ENCODE assay signal across 8 cellular contexts in genomic region chr14:23006544-23007419, GRCh38. TPM values are rescaled to one million over a fixed set of nuclear protein-coding genes. Genes with fewer than 3 reads are reported as not detected.
DNase-seq lines count a peak whose midpoint lies in the region; ATAC-seq, FAIRE-seq and TF ChIP-seq lines count a peak whose summit lies in the region.

No MANE protein-coding gene starts in this region.

- TF ChIP-seq EP300 in HepG2 (IDR thresholded peaks at IDR 0.05; ENCODE audit: low read depth in 2 of 2, low read length in 2 of 2), result peak in 1 of 2 experiments; percentile 9; a peak in 3 of 4 replicates
- TF ChIP-seq EP300 in HepG2 (CRISPR knock-in tag; IDR thresholded peaks at IDR 0.05; ENCODE audit: borderline replicate concordance), result peak; percentile 79

- H3K4me1 Mint-ChIP-seq in dendritic cell treated with granulocyte-macrophage colony-stimulating factor and Interleukin-4, amounts not matched to agents 40 ng/mL and 50 ng/mL, for 4 days (ENCODE audit: low read depth), result peaks cover 14% of the 10 kb centered on the region

- CTCF ChIA-PET in HepG2 (lab: Yijun Ruan, JAX; ENCODE audit: low intra/inter-chr PET ratio, low total read pairs), result interaction anchor here (1.2 to 2.8 kb wide), 2 partner anchors 20 to 24 kb away, joined by 3 to 8 read pairs; partner anchors contain the start of gene AJUBA

- H3K36me3 ChIP-seq in HepG2 (replicated peaks in 1 of 2; ENCODE audit: control insufficient read depth in 1 of 2, insufficient read depth in 2 of 2, low read length in 2 of 2), result no peaks in the 10 kb centered on the region

- TF ChIP-seq CTCF in HepG2 (CRISPR knock-in tag; IDR thresholded peaks at IDR 0.05), result peak; percentile 76

- POLR2A ChIA-PET in HepG2 (lab: Yijun Ruan, JAX), result interaction anchor here (0.5 to 4.1 kb wide), 67 partner anchors 9 to 1551 kb away, joined by 3 to 561 read pairs (median 5); partner anchors contain the start of genes ABHD4, ACIN1, AJUBA and BCL2L2

- TF ChIP-seq POLR2A in HepG2 (IDR thresholded peaks at IDR 0.05; ENCODE audit: insufficient read depth in 1 of 2, low read depth in 2 of 2, low read length in 2 of 2), result peak; percentile 96 to 98

- DNase-seq in C1 segment of cervical spinal cord (lab: John Stamatoyannopoulos, UW) (peak; percentile 49 to 99 (median 95)), NCI-H526 treated with DMSO at 0.1 percent for 48 hours (lab: John Stamatoyannopoulos, UW) (peak; percentile 97), HepG2 (ENCODE audit: low spot score) (peak; percentile 100)
- DNase-seq in activated CD4-positive, alpha-beta T cell treated with anti-CD3 and anti-CD28 coated beads, Interleukin-2, amount 50 U/mL, for 1 hour, result peak; percentile 95
- peak; percentile 95 for DNase-seq in stimulated activated CD4-positive, alpha-beta T cell treated with anti-CD3 and anti-CD28 coated beads, Interleukin-4, amount 100 ng/mL, for 1 hour

- peak; percentile 89 for FAIRE-seq in HepG2 (lab: Jason Lieb, UNC)

- in situ Hi-C loops in HepG2 (cut with HindIII; ENCODE audit: extremely low pct_ligation_motif_present, low pct_unique_long_range_greater_than_20kb), result no loop called here

- TF ChIP-seq RAD21 in HepG2 (CRISPR knock-in tag; IDR thresholded peaks at IDR 0.05), result peak; percentile 91

- intact Hi-C loops in dendritic cell treated with granulocyte-macrophage colony-stimulating factor and Interleukin-4, amounts not matched to agents 40 ng/mL and 50 ng/mL, for 4 days (cut with micrococcal nuclease), result loop anchor here (1.0 to 5.0 kb wide), 2 partner anchors 29 to 281 kb away; partner anchors contain the start of gene HOMEZ
- intact Hi-C loops in HepG2 (cut with micrococcal nuclease; ENCODE audit: unreplicated experiment), result loop anchor here (1.0 to 5.0 kb wide), 6 partner anchors 12 to 409 kb away; partner anchors contain the start of genes ABHD4, PRMT5 and PSMB5

- H2AFZ ChIP-seq in HepG2 (ENCODE audit: low read length), result peak overlapping the region; percentile 66

- H3K79me2 ChIP-seq in HepG2 (ENCODE audit: insufficient read depth, low read length), result peaks cover 2% of the 10 kb centered on the region

- H3K9ac ChIP-seq in HepG2 (ENCODE audit: insufficient read depth, low read depth, low read length), result peak overlapping the region; percentile 82

- WGBS in HepG2 (ENCODE audit: low lambda C conversion rate), result under 1% methylated on average over 62 of the region's 62 CpGs

- no peaks in the 10 kb centered on the region for H3K27me3 Mint-ChIP-seq in dendritic cell treated with granulocyte-macrophage colony-stimulating factor and Interleukin-4, amounts not matched to agents 40 ng/mL and 50 ng/mL, for 4 days

- H3K27ac Mint-ChIP-seq in dendritic cell treated with granulocyte-macrophage colony-stimulating factor and Interleukin-4, amounts not matched to agents 40 ng/mL and 50 ng/mL, for 4 days, result peak overlapping the region; percentile 99

- H3K9me3 Mint-ChIP-seq in dendritic cell treated with granulocyte-macrophage colony-stimulating factor and Interleukin-4, amounts not matched to agents 40 ng/mL and 50 ng/mL, for 4 days, result no peaks in the 10 kb centered on the region

- peak overlapping the region; percentile 68 to 82 (median 80) for H3K4me3 ChIP-seq in HepG2 (replicated peaks in 1 of 3; ENCODE audit: insufficient read depth in 1 of 3, low read depth in 2 of 3, low read length in 3 of 3)

- peak overlapping the region; percentile 86 for H3K27ac ChIP-seq in HepG2 (ENCODE audit: extremely low read length, insufficient read depth, low read length)

- H3K4me2 ChIP-seq in HepG2 (ENCODE audit: low read depth, low read length), result peak overlapping the region; percentile 86

- H3K36me3 Mint-ChIP-seq in dendritic cell treated with granulocyte-macrophage colony-stimulating factor and Interleukin-4, amounts not matched to agents 40 ng/mL and 50 ng/mL, for 4 days (ENCODE audit: low read depth), result peaks cover 7% of the 10 kb centered on the region

- peak; percentile 95 for ATAC-seq in GM19324 (IDR thresholded peaks at IDR 0.05; ENCODE audit: low FRiP score, unreplicated experiment)
- ATAC-seq in HG03469 (IDR thresholded peaks at IDR 0.05; ENCODE audit: unreplicated experiment), result peak; percentile 85
- ATAC-seq in HepG2, result peak; percentile 97

- peaks cover 52% of the 10 kb centered on the region for H3K4me1 ChIP-seq in HepG2 (ENCODE audit: insufficient read depth, low read length)

- H3K4me3 Mint-ChIP-seq in dendritic cell treated with granulocyte-macrophage colony-stimulating factor and Interleukin-4, amounts not matched to agents 40 ng/mL and 50 ng/mL, for 4 days, result peak overlapping the region; percentile 96

- BruUV-seq in HepG2 (replicated peaks; lab: Mats Ljungman, UMichigan), result TSS peak; percentile 32

- no peaks in the 10 kb centered on the region for H3K9me3 ChIP-seq in HepG2 (ENCODE audit: low read length)

- H4K20me1 ChIP-seq in HepG2 (ENCODE audit: insufficient read depth, low read length), result no peaks in the 10 kb centered on the region

- H3K27me3 ChIP-seq in HepG2 (ENCODE audit: control insufficient read depth in 1 of 2, insufficient read depth in 2 of 2, low read length in 2 of 2), result no peaks in the 10 kb centered on the region; a peak in 1 of 5 replicates

RNA-seq across cellular contexts. Expression of gene C14orf93, which starts 3.2 kb away (rescaled TPM):
- total RNA-seq in HepG2 (2016; rRNA removed; fragmentation: Illumina TruSeq; extraction: Trizol), result 10.8 and 11.4 TPM in 2 replicates
- total RNA-seq in HepG2 (2016; cell fraction: cytosol; rRNA removed; fragmentation: Illumina TruSeq; extraction: Trizol; ENCODE audit: low read depth), result 3.1 and 3.7 TPM in 2 replicates
- total RNA-seq in HepG2 (2016; cell fraction: insoluble cytoplasmic fraction; rRNA removed; fragmentation: Illumina TruSeq; extraction: Trizol), result 10.9 and 11.2 TPM in 2 replicates
- total RNA-seq in HepG2 (2016; cell fraction: membrane; rRNA removed; fragmentation: Illumina TruSeq; extraction: Trizol), result 7.8 and 9.1 TPM in 2 replicates
- 6.7 and 8.3 TPM in 2 replicates for total RNA-seq in HepG2 (2016; cell fraction: nucleus; rRNA removed; fragmentation: Illumina TruSeq; extraction: Trizol)
- 19.8 and 22.5 TPM in 2 replicates for polyA plus RNA-seq in HepG2 (2011; rRNA removed)
- polyA plus RNA-seq in HepG2 (2011; cell fraction: cytosol; rRNA removed), result 18.0 and 23.7 TPM in 2 replicates
- polyA plus RNA-seq in HepG2 (2011; cell fraction: nucleus; rRNA removed), result 27.1 and 27.7 TPM in 2 replicates
- 14.5 and 15.7 TPM in 2 replicates for polyA plus RNA-seq in HepG2 (2012)
- polyA plus RNA-seq in HepG2 (2016; cell fraction: cytosol; fragmentation: Illumina TruSeq; extraction: Trizol; ENCODE audit: low read depth), result 2.6 and 3.0 TPM in 2 replicates
- polyA plus RNA-seq in HepG2 (2016; cell fraction: insoluble cytoplasmic fraction; fragmentation: Illumina TruSeq; extraction: Trizol; ENCODE audit: low read depth), result 9.9 and 10.2 TPM in 2 replicates
- polyA plus RNA-seq in HepG2 (2016; cell fraction: membrane; fragmentation: Illumina TruSeq; extraction: Trizol; ENCODE audit: low read depth), result 6.4 TPM in 2 replicates
- polyA plus RNA-seq in HepG2 (2016; cell fraction: nucleus; fragmentation: Illumina TruSeq; extraction: Trizol; ENCODE audit: insufficient read depth, low read depth), result 19.5 and 24.7 TPM in 2 replicates
- polyA minus RNA-seq in HepG2 (2011; rRNA and poly(A)+ RNA removed; ENCODE audit: low replicate concordance), result 18.0 and 62.7 TPM in 2 replicates
- 8.0 and 14.8 TPM in 2 replicates for polyA minus RNA-seq in HepG2 (2011; cell fraction: cytosol; rRNA and poly(A)+ RNA removed)
- polyA minus RNA-seq in HepG2 (2011; cell fraction: nucleus; rRNA and poly(A)+ RNA removed), result 8.8 and 11.9 TPM in 2 replicates

RNA-seq across cellular contexts. Expression of gene AJUBA, which starts 24.4 kb away (rescaled TPM):
- 109 and 157 TPM in 2 replicates for total RNA-seq in HepG2 (2016; rRNA removed; fragmentation: Illumina TruSeq; extraction: Trizol)
- total RNA-seq in HepG2 (2016; cell fraction: cytosol; rRNA removed; fragmentation: Illumina TruSeq; extraction: Trizol; ENCODE audit: low read depth), result 29.1 and 32.6 TPM in 2 replicates
- 104 and 153 TPM in 2 replicates for total RNA-seq in HepG2 (2016; cell fraction: insoluble cytoplasmic fraction; rRNA removed; fragmentation: Illumina TruSeq; extraction: Trizol)
- total RNA-seq in HepG2 (2016; cell fraction: membrane; rRNA removed; fragmentation: Illumina TruSeq; extraction: Trizol), result 72.3 and 78.5 TPM in 2 replicates
- total RNA-seq in HepG2 (2016; cell fraction: nucleus; rRNA removed; fragmentation: Illumina TruSeq; extraction: Trizol), result 149 and 162 TPM in 2 replicates
- 241 and 315 TPM in 2 replicates for polyA plus RNA-seq in HepG2 (2011; rRNA removed)
- 184 and 225 TPM in 2 replicates for polyA plus RNA-seq in HepG2 (2011; cell fraction: cytosol; rRNA removed)
- polyA plus RNA-seq in HepG2 (2011; cell fraction: nucleus; rRNA removed), result 207 and 248 TPM in 2 replicates
- 183 and 230 TPM in 2 replicates for polyA plus RNA-seq in HepG2 (2012)
- polyA plus RNA-seq in HepG2 (2016; cell fraction: cytosol; fragmentation: Illumina TruSeq; extraction: Trizol; ENCODE audit: low read depth), result 8.7 and 9.2 TPM in 2 replicates
- polyA plus RNA-seq in HepG2 (2016; cell fraction: insoluble cytoplasmic fraction; fragmentation: Illumina TruSeq; extraction: Trizol; ENCODE audit: low read depth), result 102 and 106 TPM in 2 replicates
- 31.5 and 31.6 TPM in 2 replicates for polyA plus RNA-seq in HepG2 (2016; cell fraction: membrane; fragmentation: Illumina TruSeq; extraction: Trizol; ENCODE audit: low read depth)
- polyA plus RNA-seq in HepG2 (2016; cell fraction: nucleus; fragmentation: Illumina TruSeq; extraction: Trizol; ENCODE audit: insufficient read depth, low read depth), result 158 and 165 TPM in 2 replicates
- 171 and 630 TPM in 2 replicates for polyA minus RNA-seq in HepG2 (2011; rRNA and poly(A)+ RNA removed; ENCODE audit: low replicate concordance)
- 150 and 166 TPM in 2 replicates for polyA minus RNA-seq in HepG2 (2011; cell fraction: cytosol; rRNA and poly(A)+ RNA removed)
- 420 and 488 TPM in 2 replicates for polyA minus RNA-seq in HepG2 (2011; cell fraction: nucleus; rRNA and poly(A)+ RNA removed)

RNA-seq across cellular contexts. Expression of gene PSMB5, which starts 27.9 kb away (rescaled TPM):
- 871 and 1,316 TPM in 2 replicates for total RNA-seq in HepG2 (2016; rRNA removed; fragmentation: Illumina TruSeq; extraction: Trizol)
- total RNA-seq in HepG2 (2016; cell fraction: cytosol; rRNA removed; fragmentation: Illumina TruSeq; extraction: Trizol; ENCODE audit: low read depth), result 296 and 327 TPM in 2 replicates
- 923 and 1,358 TPM in 2 replicates for total RNA-seq in HepG2 (2016; cell fraction: insoluble cytoplasmic fraction; rRNA removed; fragmentation: Illumina TruSeq; extraction: Trizol)
- 499 and 543 TPM in 2 replicates for total RNA-seq in HepG2 (2016; cell fraction: membrane; rRNA removed; fragmentation: Illumina TruSeq; extraction: Trizol)
- total RNA-seq in HepG2 (2016; cell fraction: nucleus; rRNA removed; fragmentation: Illumina TruSeq; extraction: Trizol), result 325 and 326 TPM in 2 replicates
- polyA plus RNA-seq in HepG2 (2011; rRNA removed), result 566 and 705 TPM in 2 replicates
- 909 and 1,129 TPM in 2 replicates for polyA plus RNA-seq in HepG2 (2011; cell fraction: cytosol; rRNA removed)
- polyA plus RNA-seq in HepG2 (2011; cell fraction: nucleus; rRNA removed), result 173 and 191 TPM in 2 replicates
- 459 and 476 TPM in 2 replicates for polyA plus RNA-seq in HepG2 (2012)
- 281 and 292 TPM in 2 replicates for polyA plus RNA-seq in HepG2 (2016; cell fraction: cytosol; fragmentation: Illumina TruSeq; extraction: Trizol; ENCODE audit: low read depth)
- 1,127 and 1,228 TPM in 2 replicates for polyA plus RNA-seq in HepG2 (2016; cell fraction: insoluble cytoplasmic fraction; fragmentation: Illumina TruSeq; extraction: Trizol; ENCODE audit: low read depth)
- polyA plus RNA-seq in HepG2 (2016; cell fraction: membrane; fragmentation: Illumina TruSeq; extraction: Trizol; ENCODE audit: low read depth), result 411 and 426 TPM in 2 replicates
- 421 and 445 TPM in 2 replicates for polyA plus RNA-seq in HepG2 (2016; cell fraction: nucleus; fragmentation: Illumina TruSeq; extraction: Trizol; ENCODE audit: insufficient read depth, low read depth)
- 455 and 971 TPM in 2 replicates for polyA minus RNA-seq in HepG2 (2011; rRNA and poly(A)+ RNA removed; ENCODE audit: low replicate concordance)
- 370 and 379 TPM in 2 replicates for polyA minus RNA-seq in HepG2 (2011; cell fraction: cytosol; rRNA and poly(A)+ RNA removed)
- polyA minus RNA-seq in HepG2 (2011; cell fraction: nucleus; rRNA and poly(A)+ RNA removed), result 156 and 157 TPM in 2 replicates

RNA-seq across cellular contexts. Expression of gene PSMB11, which starts 35.2 kb away (rescaled TPM):
- total RNA-seq in HepG2 (2016; rRNA removed; fragmentation: Illumina TruSeq; extraction: Trizol), result not detected in 2 replicates
- total RNA-seq in HepG2 (2016; cell fraction: cytosol; rRNA removed; fragmentation: Illumina TruSeq; extraction: Trizol; ENCODE audit: low read depth), result not detected in 2 replicates
- total RNA-seq in HepG2 (2016; cell fraction: insoluble cytoplasmic fraction; rRNA removed; fragmentation: Illumina TruSeq; extraction: Trizol), result not detected in 2 replicates
- not detected in 2 replicates for total RNA-seq in HepG2 (2016; cell fraction: membrane; rRNA removed; fragmentation: Illumina TruSeq; extraction: Trizol)
- total RNA-seq in HepG2 (2016; cell fraction: nucleus; rRNA removed; fragmentation: Illumina TruSeq; extraction: Trizol), result not detected in 2 replicates
- not detected in 2 replicates for polyA plus RNA-seq in HepG2 (2011; rRNA removed)
- polyA plus RNA-seq in HepG2 (2011; cell fraction: cytosol; rRNA removed), result not detected in 2 replicates
- not detected in 2 replicates for polyA plus RNA-seq in HepG2 (2011; cell fraction: nucleus; rRNA removed)
- polyA plus RNA-seq in HepG2 (2012), result not detected in 2 replicates
- polyA plus RNA-seq in HepG2 (2016; cell fraction: cytosol; fragmentation: Illumina TruSeq; extraction: Trizol; ENCODE audit: low read depth), result not detected in 2 replicates
- polyA plus RNA-seq in HepG2 (2016; cell fraction: insoluble cytoplasmic fraction; fragmentation: Illumina TruSeq; extraction: Trizol; ENCODE audit: low read depth), result not detected in 2 replicates
- not detected in 2 replicates for polyA plus RNA-seq in HepG2 (2016; cell fraction: membrane; fragmentation: Illumina TruSeq; extraction: Trizol; ENCODE audit: low read depth)
- not detected in 2 replicates for polyA plus RNA-seq in HepG2 (2016; cell fraction: nucleus; fragmentation: Illumina TruSeq; extraction: Trizol; ENCODE audit: insufficient read depth, low read depth)
- polyA minus RNA-seq in HepG2 (2011; rRNA and poly(A)+ RNA removed; ENCODE audit: low replicate concordance), result 0.10 TPM in 1 of 2 replicates, not detected in the other
- not detected in 2 replicates for polyA minus RNA-seq in HepG2 (2011; cell fraction: cytosol; rRNA and poly(A)+ RNA removed)
- polyA minus RNA-seq in HepG2 (2011; cell fraction: nucleus; rRNA and poly(A)+ RNA removed), result not detected in 2 replicates

RNA-seq across cellular contexts. Expression of gene HAUS4, which starts 49.9 kb away (rescaled TPM):
- 130 and 141 TPM in 2 replicates for total RNA-seq in HepG2 (2016; rRNA removed; fragmentation: Illumina TruSeq; extraction: Trizol)
- 124 and 143 TPM in 2 replicates for total RNA-seq in HepG2 (2016; cell fraction: cytosol; rRNA removed; fragmentation: Illumina TruSeq; extraction: Trizol; ENCODE audit: low read depth)
- total RNA-seq in HepG2 (2016; cell fraction: insoluble cytoplasmic fraction; rRNA removed; fragmentation: Illumina TruSeq; extraction: Trizol), result 128 and 148 TPM in 2 replicates
- total RNA-seq in HepG2 (2016; cell fraction: membrane; rRNA removed; fragmentation: Illumina TruSeq; extraction: Trizol), result 134 and 154 TPM in 2 replicates
- total RNA-seq in HepG2 (2016; cell fraction: nucleus; rRNA removed; fragmentation: Illumina TruSeq; extraction: Trizol), result 82.9 and 84.6 TPM in 2 replicates
- polyA plus RNA-seq in HepG2 (2011; rRNA removed), result 64.7 and 74.4 TPM in 2 replicates
- polyA plus RNA-seq in HepG2 (2011; cell fraction: cytosol; rRNA removed), result 49.6 and 52.3 TPM in 2 replicates
- 90.4 and 93.9 TPM in 2 replicates for polyA plus RNA-seq in HepG2 (2011; cell fraction: nucleus; rRNA removed)
- 58.5 and 83.9 TPM in 2 replicates for polyA plus RNA-seq in HepG2 (2012)
- polyA plus RNA-seq in HepG2 (2016; cell fraction: cytosol; fragmentation: Illumina TruSeq; extraction: Trizol; ENCODE audit: low read depth), result 42.0 and 47.4 TPM in 2 replicates
- 106 and 115 TPM in 2 replicates for polyA plus RNA-seq in HepG2 (2016; cell fraction: insoluble cytoplasmic fraction; fragmentation: Illumina TruSeq; extraction: Trizol; ENCODE audit: low read depth)
- polyA plus RNA-seq in HepG2 (2016; cell fraction: membrane; fragmentation: Illumina TruSeq; extraction: Trizol; ENCODE audit: low read depth), result 86.6 and 89.8 TPM in 2 replicates
- 118 and 127 TPM in 2 replicates for polyA plus RNA-seq in HepG2 (2016; cell fraction: nucleus; fragmentation: Illumina TruSeq; extraction: Trizol; ENCODE audit: insufficient read depth, low read depth)
- polyA minus RNA-seq in HepG2 (2011; rRNA and poly(A)+ RNA removed; ENCODE audit: low replicate concordance), result 39.3 and 43.1 TPM in 2 replicates
- polyA minus RNA-seq in HepG2 (2011; cell fraction: cytosol; rRNA and poly(A)+ RNA removed), result 27.3 and 39.3 TPM in 2 replicates
- 50.6 and 59.4 TPM in 2 replicates for polyA minus RNA-seq in HepG2 (2011; cell fraction: nucleus; rRNA and poly(A)+ RNA removed)

Comparison
In these comparisons a context has a peak if more than half of its experiments do, and no peak if none do; other contexts are left out.
1. Peak in every context shown above with its lines: DNase-seq, ATAC-seq, H3K4me3 ChIP-seq and H3K27ac ChIP-seq.